In genomic region chrX:13463608-13464007, GRCh38 we compare ENCODE assay signal across 11 cellular contexts.
DNase-seq lines count a peak whose midpoint lies in the region; ATAC-seq, FAIRE-seq and TF ChIP-seq lines count a peak whose summit lies in the region.
"Had no signal": no experiment of that assay in that cellular context is flagged by ENCODE, and none has a peak within 500 bp of the region (broad histone marks: within the 10 kb centered on the region; RNA-seq: fewer than 3 reads in every experiment).

No MANE protein-coding gene starts in this region.

- H3K27me3 Mint-ChIP-seq in activated CD4-positive, alpha-beta T cell treated with anti-CD3 and anti-CD28 coated beads, Interleukin-2, amount 10 ng/mL, durations not matched to agents 24 days and 14 days: no peaks in the 10 kb centered on the region
- H3K27me3 Mint-ChIP-seq: dendritic cell treated with granulocyte-macrophage colony-stimulating factor and Interleukin-4, amounts not matched to agents 40 ng/mL and 50 ng/mL, for 4 days had no signal

- TF ChIP-seq CTCF in bronchial epithelial cell (IDR thresholded peaks at IDR 0.05; ENCODE audit: insufficient read depth, low read length, severe bottlenecking) (no peak), omental fat pad (IDR thresholded peaks at IDR 0.05) (no peak)

- H3K9me3 Mint-ChIP-seq in activated CD4-positive, alpha-beta T cell treated with anti-CD3 and anti-CD28 coated beads, Interleukin-2, amount 10 ng/mL, durations not matched to agents 24 days and 14 days: no peaks in the 10 kb centered on the region
- H3K9me3 Mint-ChIP-seq: dendritic cell treated with granulocyte-macrophage colony-stimulating factor and Interleukin-4, amounts not matched to agents 40 ng/mL and 50 ng/mL, for 4 days had no signal

- peaks cover 2% of the 10 kb centered on the region for H3K36me3 Mint-ChIP-seq in activated CD4-positive, alpha-beta T cell treated with anti-CD3 and anti-CD28 coated beads, Interleukin-2, amount 10 ng/mL, durations not matched to agents 24 days and 14 days (ENCODE audit: low read depth)

- ATAC-seq in omental fat pad (ENCODE audit: low FRiP score) (peak; percentile 66), GM19397 (IDR thresholded peaks at IDR 0.05; ENCODE audit: unreplicated experiment) (no peak), HG02642 (IDR thresholded peaks at IDR 0.05; ENCODE audit: poor library complexity, unreplicated experiment) (no peak), GM18873 (IDR thresholded peaks at IDR 0.05; ENCODE audit: low FRiP score, unreplicated experiment) (no peak)

- DNase-seq in GF-D8 (lab: John Stamatoyannopoulos, UW) (peak; percentile 14), NCI-H226 (peak; percentile 44), bronchial epithelial cell (ENCODE audit: low read depth) (peak; percentile 93), omental fat pad (ENCODE audit: low spot score) (no peak)
- DNase-seq in activated CD4-positive, alpha-beta T cell treated with anti-CD3 and anti-CD28 coated beads, Interleukin-2, amount 10 ng/mL, durations not matched to agents 24 days and 14 days: no peak
- DNase-seq: stimulated activated CD4-positive, alpha-beta T cell treated with anti-CD3 and anti-CD28 coated beads, Interleukin-1b, Interleukin-23, amount 100 ng/mL, for 48 hours had no signal

- no peak overlapping the region for H3K4me3 Mint-ChIP-seq in activated CD4-positive, alpha-beta T cell treated with anti-CD3 and anti-CD28 coated beads, Interleukin-2, amount 10 ng/mL, durations not matched to agents 24 days and 14 days
- H3K4me3 Mint-ChIP-seq: dendritic cell treated with granulocyte-macrophage colony-stimulating factor and Interleukin-4, amounts not matched to agents 40 ng/mL and 50 ng/mL, for 4 days had no signal

- no peak overlapping the region for H3K27ac Mint-ChIP-seq in activated CD4-positive, alpha-beta T cell treated with anti-CD3 and anti-CD28 coated beads, Interleukin-2, amount 10 ng/mL, durations not matched to agents 24 days and 14 days
- H3K27ac Mint-ChIP-seq: dendritic cell treated with granulocyte-macrophage colony-stimulating factor and Interleukin-4, amounts not matched to agents 40 ng/mL and 50 ng/mL, for 4 days had no signal

- no peak overlapping the region for H3K4me3 ChIP-seq in bronchial epithelial cell (ENCODE audit: low read depth, low read length)
- H3K4me3 ChIP-seq: SJSA1 had no signal

- no peak for FAIRE-seq in bronchial epithelial cell (lab: Jason Lieb, UNC)

- intact Hi-C loops in activated CD4-positive, alpha-beta T cell treated with anti-CD3 and anti-CD28 coated beads, Interleukin-2, amount 10 ng/mL, durations not matched to agents 24 days and 14 days (cut with micrococcal nuclease): no loop called here

- no peaks in the 10 kb centered on the region for H3K36me3 ChIP-seq in bronchial epithelial cell (ENCODE audit: control insufficient read depth, insufficient read depth, low read length)
- H3K36me3 ChIP-seq: SJSA1 had no signal

- H3K4me1 Mint-ChIP-seq in activated CD4-positive, alpha-beta T cell treated with anti-CD3 and anti-CD28 coated beads, Interleukin-2, amount 10 ng/mL, durations not matched to agents 24 days and 14 days: no peaks in the 10 kb centered on the region

- no peaks in the 10 kb centered on the region for H3K27me3 ChIP-seq in bronchial epithelial cell (ENCODE audit: control insufficient read depth, insufficient read depth, low read length)
- H3K27me3 ChIP-seq: SJSA1 had no signal

Comparison
In these comparisons a context has a peak if more than half of its experiments do, and no peak if none do; other contexts are left out.
1. DNase-seq: peak in GF-D8 (single experiment), NCI-H226 (single experiment) and bronchial epithelial cell (single experiment); none in omental fat pad (single experiment) and activated CD4-positive, alpha-beta T cell treated with anti-CD3 and anti-CD28 coated beads, Interleukin-2, amount 10 ng/mL, durations not matched to agents 24 days and 14 days (single experiment).